ENCODE assay signal across 9 cellular contexts in genomic region chr3:33716227-33716626, GRCh38. TPM values are rescaled to one million over a fixed set of nuclear protein-coding genes. Genes with fewer than 3 reads are reported as not detected.
A peak's percentile ranks its signal among the peaks of the same experiment; 100 is the strongest.
DNase-seq lines count a peak whose midpoint lies in the region; ATAC-seq, FAIRE-seq and TF ChIP-seq lines count a peak whose summit lies in the region.
"Had no signal": no experiment of that assay in that cellular context is flagged by ENCODE, and none has a peak within 500 bp of the region (broad histone marks: within the 10 kb centered on the region; RNA-seq: fewer than 3 reads in every experiment).

No MANE protein-coding gene starts in this region.

- H3K4me1 ChIP-seq in left ventricle myocardium inferior, result peaks cover 34% of the 10 kb centered on the region
- no peaks in the 10 kb centered on the region for H3K4me1 ChIP-seq in GM12878 (ENCODE audit: control insufficient read depth, insufficient read depth, low read length)
- peaks cover 10 to 14% of the 10 kb centered on the region in 2 donors for H3K4me1 ChIP-seq in left lung

- SMC1A ChIA-PET in GM12878 (lab: Charles Lee; ENCODE audit: uncharacterized antibody, unreplicated experiment), result interaction anchor here (0.6 to 3.4 kb wide), 8 partner anchors 14 to 585 kb away, joined by 3 to 16 read pairs (median 6); no protein-coding TSS in a partner anchor

- no peak for TF ChIP-seq RAD21 in GM12878 (IDR thresholded peaks at IDR 0.05; ENCODE audit: insufficient read depth, low read depth, low read length)

- CTCF ChIA-PET in GM12878 (lab: Yijun Ruan, JAX), result interaction anchor here (0.6 to 2.3 kb wide), 13 partner anchors 11 to 585 kb away, joined by 3 to 21 read pairs (median 3); no protein-coding TSS in a partner anchor

- H3K9ac ChIP-seq in GM12878 (ENCODE audit: control insufficient read depth, insufficient read depth, low read length), result peak overlapping the region; percentile 55; the same call in 1 of the 2 replicates

- no peak overlapping the region for H2AFZ ChIP-seq in GM12878 (ENCODE audit: control insufficient read depth, low read depth, low read length)

- WGBS in GM12878 (ENCODE audit: insufficient coverage, insufficient replicate concordance, low lambda C conversion rate, missing lambda C conversion rate), result 74% methylated on average over 7 of the region's 7 CpGs

- no peak for TF ChIP-seq POLR2A in GM12878 (IDR thresholded peaks at IDR 0.05; ENCODE audit: low read depth, low read length)

- ATAC-seq in GM12878, result no peak
- no peak for ATAC-seq in left lung
- ATAC-seq in HG03175 (IDR thresholded peaks at IDR 0.05; ENCODE audit: unreplicated experiment), result no peak
- ATAC-seq: activated CD4-positive, CD25-positive, alpha-beta regulatory T cell treated with anti-CD3 and anti-CD28 coated beads, Interleukin-2, amount 50 U/mL, for 24 hours had no signal

- TSS peak; percentile 44 for BruUV-seq in GM12878 (replicated peaks; lab: Mats Ljungman, UMichigan)

- H4K20me1 ChIP-seq in GM12878 (ENCODE audit: control insufficient read depth, insufficient read depth), result no peaks in the 10 kb centered on the region

- DNase-seq in left ventricle myocardium inferior (no peak), cardiac septum (ENCODE audit: low spot score) (no peak), GM12878 (ENCODE audit: low read depth, low spot score) (no peak), left lung (no peak), germinal center (ENCODE audit: low spot score) (no peak), frontal cortex (ENCODE audit: low spot score in 2 of 2) (no peak), NCI-H82 treated with DMSO at 0.1 percent for 48 hours (lab: John Stamatoyannopoulos, UW; ENCODE audit: unreplicated experiment) (no peak)

- no peak for TF ChIP-seq CTCF in left ventricle myocardium inferior (IDR thresholded peaks at IDR 0.05; ENCODE audit: borderline replicate concordance)
- TF ChIP-seq CTCF in GM12878 (IDR thresholded peaks at IDR 0.05 in 2 of 3, conservative IDR thresholded peaks at IDR 0.05 in 1 of 3; ENCODE audit: control insufficient read depth in 2 of 3, extremely low read depth in 1 of 3, insufficient read depth in 1 of 3, low read depth in 3 of 3, low read length in 3 of 3), result no peak
- TF ChIP-seq CTCF in left lung (IDR thresholded peaks at IDR 0.05), result no peak

- H3K79me2 ChIP-seq in GM12878 (ENCODE audit: control insufficient read depth, insufficient read depth, low read length), result peaks cover 33% of the 10 kb centered on the region

- no peaks in the 10 kb centered on the region for H3K36me3 ChIP-seq in left ventricle myocardium inferior
- no peaks in the 10 kb centered on the region for H3K36me3 ChIP-seq in GM12878 (ENCODE audit: control insufficient read depth in 2 of 2, insufficient read depth in 2 of 2, low read length in 1 of 2)
- no peaks in the 10 kb centered on the region for H3K36me3 ChIP-seq in left lung

- FAIRE-seq in GM12878 (lab: Jason Lieb, UNC) (no peak), frontal cortex (lab: Jason Lieb, UNC) (no peak)

- no peak overlapping the region for H3K27ac ChIP-seq in left ventricle myocardium inferior (replicated peaks)
- H3K27ac ChIP-seq in GM12878 (ENCODE audit: control insufficient read depth, insufficient read depth), result no peak overlapping the region
- no peak overlapping the region for H3K27ac ChIP-seq in left lung

- H3K9me3 ChIP-seq in left ventricle myocardium inferior (replicated peaks), result no peaks in the 10 kb centered on the region
- H3K9me3 ChIP-seq in GM12878 (replicated peaks; ENCODE audit: control insufficient read depth, insufficient read depth, low read length), result no peaks in the 10 kb centered on the region; the same call in 1 of the 3 replicates
- H3K9me3 ChIP-seq in left lung, result no peaks in the 10 kb centered on the region

- RAD21 ChIA-PET in GM12878 (lab: Charles Lee; ENCODE audit: unreplicated experiment), result interaction anchor here (0.6 to 2.6 kb wide), 7 partner anchors 22 to 584 kb away, joined by 3 to 9 read pairs (median 6); no protein-coding TSS in a partner anchor

- intact Hi-C loops in left ventricle myocardium inferior (cut with micrococcal nuclease) (loop anchor here (10.0 kb wide), 1 partner anchor 61 kb away; no protein-coding TSS in a partner anchor), cardiac septum (cut with DNase I) (loop anchor here (2.0 to 5.0 kb wide), 4 partner anchors 57 to 274 kb away; partner anchors contain the start of genes PDCD6IP and UBP1), GM12878 (cut with micrococcal nuclease; ENCODE audit: unreplicated experiment) (loop anchor here (5.0 kb wide), 2 partner anchors 79 to 279 kb away; no protein-coding TSS in a partner anchor), left lung (cut with DNase I) (loop anchor here in 1 of 2 donors (10.0 kb wide), 1 partner anchor 81 kb away; no protein-coding TSS in a partner anchor)

- in situ Hi-C loops in GM12878 (cut with MboI), result no loop called here

- H3K4me3 ChIP-seq in left ventricle myocardium inferior (peak overlapping the region; percentile 85), GM12878 (peak overlapping the region; percentile 41; the same call in 1 of the 2 replicates), left lung (peak overlapping the region; percentile 67 to 69)

- TF ChIP-seq EP300 in GM12878 (IDR thresholded peaks at IDR 0.05; ENCODE audit: borderline replicate concordance in 1 of 2, control insufficient read depth in 1 of 2, low read depth in 2 of 2, low read length in 2 of 2), result no peak

- POLR2A ChIA-PET in GM12878 (lab: Charles Lee), result interaction anchor here (0.6 to 1.1 kb wide), 3 partner anchors 62 to 286 kb away, joined by 5 to 8 read pairs (median 7); no protein-coding TSS in a partner anchor

- H3K27me3 ChIP-seq in left ventricle myocardium inferior (ENCODE audit: low read depth) (no peaks in the 10 kb centered on the region), GM12878 (replicated peaks in 1 of 2; ENCODE audit: control insufficient read depth in 2 of 2, insufficient read depth in 2 of 2, low read length in 1 of 2) (no peaks in the 10 kb centered on the region), left lung (no peaks in the 10 kb centered on the region)

- H3K4me2 ChIP-seq in GM12878 (ENCODE audit: control insufficient read depth, insufficient read depth), result peak overlapping the region; percentile 93

TF ChIP-seq in GM12878, 131 proteins besides CTCF, POLR2A, EP300 and RAD21:
- no peak for TF ChIP-seq ZBED1 (IDR thresholded peaks at IDR 0.05; ENCODE audit: borderline replicate concordance)

RNA-seq across cellular contexts. Expression of gene CLASP2, which starts 1.8 kb away (rescaled TPM):
- total RNA-seq in left ventricle myocardium inferior, result 75.0 TPM
- 70.1 TPM for total RNA-seq in cardiac septum
- total RNA-seq in GM12878 (2013; cell fraction: nucleolus; rRNA removed), result 192 and 229 TPM in 2 replicates
- 31.8 and 35.0 TPM in 2 replicates for total RNA-seq in GM12878 (2014; rRNA removed)
- 27.7 and 28.4 TPM in 2 replicates for total RNA-seq in GM12878 (2014; rRNA removed; fragmentation: Illumina TruSeq; extraction: Trizol)
- total RNA-seq in GM12878 (2021), result 31.7 and 37.6 TPM in 2 replicates
- polyA plus RNA-seq in GM12878 (2011; ENCODE audit: low read depth), result 8.2 TPM
- polyA plus RNA-seq in GM12878 (2011; rRNA removed), result 38.3 and 41.6 TPM in 2 replicates
- 15.1 and 15.5 TPM in 2 replicates for polyA plus RNA-seq in GM12878 (2011; cell fraction: cytosol; rRNA removed)
- 32.9 and 38.6 TPM in 2 replicates for polyA plus RNA-seq in GM12878 (2011; cell fraction: nucleus; rRNA removed)
- polyA plus RNA-seq in GM12878 (2012), result 10.0 and 12.1 TPM in 2 replicates
- 25.9 and 26.6 TPM in 2 replicates for polyA plus RNA-seq in GM12878 (2014; fragmentation: Illumina TruSeq; extraction: Trizol)
- 1 to 10 TPM; 4.0 to 5.3 TPM for polyA plus RNA-seq in GM12878 (2014; fragmentation: Nextera tagmentation; extraction: Ambion mirVana)
- polyA plus RNA-seq in GM12878 (2014; rRNA removed), result 16.0 and 18.9 TPM in 2 replicates
- polyA plus RNA-seq in GM12878 (2016; fragmentation: Nextera tagmentation; extraction: Ambion mirVana), result 10 to 100 TPM; 24.0 to 29.4 TPM
- polyA minus RNA-seq in GM12878 (2011; rRNA and poly(A)+ RNA removed), result 69.6 and 72.9 TPM in 2 replicates
- polyA minus RNA-seq in GM12878 (2011; cell fraction: cytosol; rRNA and poly(A)+ RNA removed), result 17.4 and 21.9 TPM in 2 replicates
- 67.5 and 130 TPM in 2 replicates for polyA minus RNA-seq in GM12878 (2011; cell fraction: nucleus; rRNA and poly(A)+ RNA removed)
- 10 to 100 TPM; 48.4 to 50.6 TPM for total RNA-seq in left lung
- total RNA-seq in frontal cortex, result 1,092 TPM
